22 cellular contexts compared by ENCODE assay signal in genomic region chr12:130647814-130648213, GRCh38.
"Had no signal": no experiment of that assay in that cellular context is flagged by ENCODE, and none has a peak within 500 bp of the region (broad histone marks: within the 10 kb centered on the region; RNA-seq: fewer than 3 reads in every experiment).

No MANE protein-coding gene starts in this region.

- H3K36me3 Mint-ChIP-seq: naive thymus-derived CD8-positive, alpha-beta T cell; stimulated activated effector memory CD8-positive, alpha-beta T cell treated with anti-CD3 and anti-CD28 coated beads, Interleukin-12 subunit alpha, Interleukin-12 subunit beta, amount 100 ng/mL, for 72 hours had no signal

- H3K9me3 ChIP-seq: neutrophil, ovary, right atrium auricular region, suprapubic skin, thoracic aorta, upper lobe of right lung had no signal

- H2AFZ ChIP-seq: hepatocyte had no signal

- H3K4me3 ChIP-seq: hepatocyte, left ventricle myocardium inferior, lung, ovary, right atrium auricular region, skin epidermis, suprapubic skin, thoracic aorta, tibial artery, upper lobe of right lung had no signal

- H3K27ac ChIP-seq: hepatocyte, left ventricle myocardium inferior, neutrophil, ovary, right atrium auricular region, skin epidermis, suprapubic skin, thoracic aorta, tibial artery, upper lobe of right lung had no signal

- H3K36me3 ChIP-seq: left ventricle myocardium inferior, neutrophil, ovary, right atrium auricular region, suprapubic skin, thoracic aorta, tibial artery, upper lobe of right lung had no signal

- H3K4me3 Mint-ChIP-seq: naive thymus-derived CD8-positive, alpha-beta T cell; nephron; neural crest cell; stimulated activated effector memory CD8-positive, alpha-beta T cell treated with anti-CD3 and anti-CD28 coated beads, Interleukin-12 subunit alpha, Interleukin-12 subunit beta, amount 100 ng/mL, for 72 hours; stimulated activated naive CD8-positive, alpha-beta T cell treated with anti-CD3 and anti-CD28 coated beads, Interleukin-15, Interleukin-2, amounts not matched to agents 100 ng/mL and 50 ng/mL, for 24 hours had no signal

- H3K4me1 Mint-ChIP-seq: naive thymus-derived CD8-positive, alpha-beta T cell; nephron; stimulated activated effector memory CD8-positive, alpha-beta T cell treated with anti-CD3 and anti-CD28 coated beads, Interleukin-12 subunit alpha, Interleukin-12 subunit beta, amount 100 ng/mL, for 72 hours had no signal

- H3K4me2 ChIP-seq: hepatocyte had no signal

- H3K27me3 ChIP-seq: hepatocyte, neutrophil, ovary, right atrium auricular region, suprapubic skin, tibial artery had no signal

- H3K27ac Mint-ChIP-seq: naive thymus-derived CD8-positive, alpha-beta T cell; progenitor cell of endocrine pancreas; stimulated activated effector memory CD8-positive, alpha-beta T cell treated with anti-CD3 and anti-CD28 coated beads, Interleukin-12 subunit alpha, Interleukin-12 subunit beta, amount 100 ng/mL, for 72 hours; stimulated activated naive CD8-positive, alpha-beta T cell treated with anti-CD3 and anti-CD28 coated beads, Interleukin-15, Interleukin-2, amounts not matched to agents 100 ng/mL and 50 ng/mL, for 24 hours had no signal

- DNase-seq: islet precursor cell; left ventricle myocardium inferior; naive thymus-derived CD8-positive, alpha-beta T cell; ovary; stimulated activated CD4-positive, alpha-beta T cell treated with anti-CD3 and anti-CD28 coated beads, Interleukin-4, amount 100 ng/mL, for 24 hours; stimulated activated naive CD4-positive, alpha-beta T cell; tibial artery; trophoblast cell; upper lobe of right lung had no signal

- H3K4me1 ChIP-seq: right atrium auricular region, suprapubic skin, tibial artery, upper lobe of right lung had no signal

- FAIRE-seq: urothelium cell line had no signal

- H3K9me3 Mint-ChIP-seq: neural crest cell; stimulated activated effector memory CD8-positive, alpha-beta T cell treated with anti-CD3 and anti-CD28 coated beads, Interleukin-12 subunit alpha, Interleukin-12 subunit beta, amount 100 ng/mL, for 72 hours; stimulated activated naive CD8-positive, alpha-beta T cell treated with anti-CD3 and anti-CD28 coated beads, Interleukin-15, Interleukin-2, amounts not matched to agents 100 ng/mL and 50 ng/mL, for 24 hours had no signal
